In the genomic region with DNA sequence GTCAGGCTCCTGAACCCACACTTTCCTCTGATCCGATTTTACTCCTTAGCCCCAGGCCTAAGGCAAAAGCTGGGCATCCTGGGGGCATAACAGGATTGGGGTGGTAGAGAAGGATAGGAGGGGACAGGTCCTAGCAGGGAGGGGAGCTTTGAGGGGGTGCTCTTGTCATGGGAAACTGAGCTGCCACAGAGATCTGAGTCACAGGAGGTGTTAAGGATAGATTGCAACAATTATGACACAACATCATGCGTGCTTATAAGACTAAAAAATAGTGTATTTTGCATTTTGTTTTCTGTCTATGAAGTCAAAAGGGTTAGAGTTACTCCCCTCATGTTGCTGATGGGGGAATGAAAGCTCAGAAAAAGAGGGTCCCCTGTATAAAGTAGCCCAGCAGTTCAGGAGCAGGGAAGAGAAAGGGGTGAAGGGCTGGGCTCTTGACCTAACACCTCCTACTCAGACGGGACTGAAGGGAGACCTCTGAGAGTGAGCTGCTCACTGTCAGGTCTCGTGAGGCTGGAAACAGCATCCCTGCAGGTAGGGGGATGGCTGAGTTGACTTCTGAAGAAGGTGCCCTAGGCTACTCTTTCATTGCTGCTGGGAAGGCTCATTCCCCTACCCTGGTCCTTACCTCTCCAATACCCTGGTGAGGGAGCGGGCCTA, we compare ENCODE assay signal across 24 cellular contexts. TPM values are rescaled to one million over a fixed set of nuclear protein-coding genes. Genes with fewer than 3 reads are reported as not detected.
A peak's percentile ranks its signal among the peaks of the same experiment; 100 is the strongest.
DNase-seq lines count a peak whose midpoint lies in the region; ATAC-seq, FAIRE-seq and TF ChIP-seq lines count a peak whose summit lies in the region.
"Had no signal": no experiment of that assay in that cellular context is flagged by ENCODE, and none has a peak within 500 bp of the region (broad histone marks: within the 10 kb centered on the region; RNA-seq: fewer than 3 reads in every experiment).

No MANE protein-coding gene starts in this region.

- H3K4me1 ChIP-seq in DND-41 (ENCODE audit: insufficient read depth, low read length) (peaks cover 47% of the 10 kb centered on the region), astrocyte (ENCODE audit: insufficient read depth, low read length) (no peaks in the 10 kb centered on the region), spleen (peaks cover 0 to 18% (median 10%) of the 10 kb centered on the region in 6 donors)

- peaks cover 20% of the 10 kb centered on the region for H3K4me1 Mint-ChIP-seq in activated T-cell treated with anti-CD3 and anti-CD28 coated beads, Interleukin-2, amount 50 U/mL, for 4 hours (ENCODE audit: low read depth)
- H3K4me1 Mint-ChIP-seq in astrocyte (ENCODE audit: low read depth, unreplicated experiment) = peaks cover 13% of the 10 kb centered on the region

- peaks cover 15% of the 10 kb centered on the region for H3K79me2 ChIP-seq in DND-41 (ENCODE audit: insufficient read depth, low read length)
- no peaks in the 10 kb centered on the region for H3K79me2 ChIP-seq in astrocyte (ENCODE audit: insufficient read depth, low read length)

- H3K27ac ChIP-seq in DND-41 (ENCODE audit: low read length) = peak overlapping the region; percentile 44; the same call in 1 of the 2 replicates
- H3K27ac ChIP-seq in astrocyte (ENCODE audit: low read depth, low read length) = no peak overlapping the region
- no peak overlapping the region for H3K27ac ChIP-seq in spleen
- H3K27ac ChIP-seq: C4-2B had no signal

- intact Hi-C loops in spleen (cut with DNase I; ENCODE audit: low total_unique reads) = no loop called here

- H3K9ac ChIP-seq in DND-41 (ENCODE audit: low read depth, low read length) = no peak overlapping the region
- H3K9ac ChIP-seq in astrocyte (ENCODE audit: low read length) = no peak overlapping the region

- H3K4me2 ChIP-seq in DND-41 (ENCODE audit: insufficient read depth, low read length) (peak overlapping the region; percentile 60), astrocyte (ENCODE audit: low read length) (no peak overlapping the region)

- peaks cover 6% of the 10 kb centered on the region; the same call in 1 of the 2 replicates for H3K36me3 ChIP-seq in DND-41 (ENCODE audit: insufficient read depth, low read length)
- H3K36me3 ChIP-seq in astrocyte (ENCODE audit: insufficient read depth, low read length) = no peaks in the 10 kb centered on the region
- H3K36me3 ChIP-seq in spleen = no peaks in the 10 kb centered on the region

- H3K4me3 Mint-ChIP-seq in activated T-cell treated with anti-CD3 and anti-CD28 coated beads, Interleukin-2, amount 50 U/mL, for 4 hours = no peak overlapping the region
- no peak overlapping the region for H3K4me3 Mint-ChIP-seq in astrocyte (ENCODE audit: unreplicated experiment)
- H3K4me3 Mint-ChIP-seq: activated naive CD8-positive, alpha-beta T cell treated with anti-CD3 and anti-CD28 coated beads, Interleukin-2, amount 10 ng/mL, durations not matched to agents 7 days and 5 days; memory B cell; T-helper 1 cell treated with Interleukin-12 subunit alpha and Interleukin-12 subunit beta and Interleukin-4 antibody, amounts not matched to agents 30 μg/mL and 1 μg/mL, for 36 hours had no signal

- no peaks in the 10 kb centered on the region for H3K36me3 Mint-ChIP-seq in activated T-cell treated with anti-CD3 and anti-CD28 coated beads, Interleukin-2, amount 50 U/mL, for 4 hours (ENCODE audit: insufficient read depth)
- H3K36me3 Mint-ChIP-seq in astrocyte (ENCODE audit: low read depth, unreplicated experiment) = no peaks in the 10 kb centered on the region
- H3K36me3 Mint-ChIP-seq: activated naive CD8-positive, alpha-beta T cell treated with anti-CD3 and anti-CD28 coated beads, Interleukin-2, amount 10 ng/mL, durations not matched to agents 7 days and 5 days; memory B cell had no signal

- H3K4me3 ChIP-seq in DND-41 (ENCODE audit: low read depth in 1 of 2, low read length in 2 of 2) = no peak overlapping the region; a peak in 1 of 4 replicates
- H3K4me3 ChIP-seq in astrocyte (ENCODE audit: insufficient read depth, low read depth, low read length) = no peak overlapping the region
- no peak overlapping the region for H3K4me3 ChIP-seq in spleen

- H3K9me3 Mint-ChIP-seq in activated T-cell treated with anti-CD3 and anti-CD28 coated beads, Interleukin-2, amount 50 U/mL, for 4 hours = no peaks in the 10 kb centered on the region
- H3K9me3 Mint-ChIP-seq in astrocyte (ENCODE audit: unreplicated experiment) = no peaks in the 10 kb centered on the region
- H3K9me3 Mint-ChIP-seq: activated naive CD8-positive, alpha-beta T cell treated with anti-CD3 and anti-CD28 coated beads, Interleukin-2, amount 10 ng/mL, durations not matched to agents 7 days and 5 days; H9; memory B cell; T-helper 1 cell treated with Interleukin-12 subunit alpha and Interleukin-12 subunit beta and Interleukin-4 antibody, amounts not matched to agents 30 μg/mL and 1 μg/mL, for 36 hours had no signal

- H3K27me3 Mint-ChIP-seq in activated T-cell treated with anti-CD3 and anti-CD28 coated beads, Interleukin-2, amount 50 U/mL, for 4 hours (ENCODE audit: low read depth) = peaks cover 40% of the 10 kb centered on the region
- peaks cover 66% of the 10 kb centered on the region for H3K27me3 Mint-ChIP-seq in astrocyte (ENCODE audit: low read depth, unreplicated experiment)

- H2AFZ ChIP-seq in DND-41 (ENCODE audit: low read depth, low read length) (no peak overlapping the region), astrocyte (ENCODE audit: low read depth, low read length) (no peak overlapping the region)

- no peaks in the 10 kb centered on the region for H3K9me3 ChIP-seq in DND-41 (ENCODE audit: insufficient read depth, low read length, severe bottlenecking)
- no peaks in the 10 kb centered on the region for H3K9me3 ChIP-seq in astrocyte (ENCODE audit: insufficient read depth, low read depth, low read length)
- no peaks in the 10 kb centered on the region for H3K9me3 ChIP-seq in spleen

- 64 to 83% (median 72%) methylated on average over 5 of the region's 5 CpGs for WGBS in spleen, 5 donors

- no peak for FAIRE-seq in astrocyte (lab: Jason Lieb, UNC)
- FAIRE-seq: GM12892 had no signal

- H4K20me1 ChIP-seq in DND-41 (ENCODE audit: insufficient read depth, low read length) = peaks cover 12% of the 10 kb centered on the region
- no peaks in the 10 kb centered on the region for H4K20me1 ChIP-seq in astrocyte (ENCODE audit: insufficient read depth, low read length)

- ATAC-seq in activated T-cell treated with anti-CD3 and anti-CD28 coated beads, Interleukin-2, amount 50 U/mL, for 4 hours = peak; percentile 60 to 71
- ATAC-seq in DND-41 (ENCODE audit: insufficient read depth, low read depth) (no peak), GM21737 (IDR thresholded peaks at IDR 0.05; ENCODE audit: unreplicated experiment) (no peak)

- DNase-seq in activated T-cell treated with anti-CD3 and anti-CD28 coated beads, Interleukin-2, amount 50 U/mL, for 4 hours = no peak
- DNase-seq in activated T-cell treated with anti-CD3 and anti-CD28 coated beads, Interleukin-2, amount 50 U/mL, for 1 hour = no peak
- no peak for DNase-seq in DND-41
- DNase-seq in astrocyte (ENCODE audit: low read depth) = no peak
- DNase-seq in spleen = peak; percentile 37
- DNase-seq in SHP77 treated with DMSO at 0.1 percent for 48 hours (lab: John Stamatoyannopoulos, UW) = no peak
- no peak for DNase-seq in nucleus accumbens (lab: John Stamatoyannopoulos, UW)
- DNase-seq: ACHN; KG1; NCI-H1694 treated with DMSO at 0.1 percent for 48 hours; NCI-H526 treated with DMSO at 0.1 percent for 48 hours; stimulated activated CD4-positive, alpha-beta T cell treated with anti-CD3 and anti-CD28 coated beads, Interleukin-2, amount 100 ng/mL, for 24 hours; stimulated activated naive CD4-positive, alpha-beta T cell had no signal

- TF ChIP-seq POLR2A in spleen (IDR thresholded peaks at IDR 0.05) = no peak

- TF ChIP-seq CTCF in DND-41 (IDR thresholded peaks at IDR 0.05; ENCODE audit: borderline replicate concordance, extremely low read depth, low read length, poor library complexity, severe bottlenecking) = no peak
- TF ChIP-seq CTCF in astrocyte (IDR thresholded peaks at IDR 0.05; ENCODE audit: insufficient read depth, low read depth, low read length) = no peak
- TF ChIP-seq CTCF in spleen (IDR thresholded peaks at IDR 0.05 in 8 of 11, conservative IDR thresholded peaks at IDR 0.05 in 3 of 11) = no peak

- peak overlapping the region; percentile 0 for H3K27ac Mint-ChIP-seq in astrocyte (ENCODE audit: unreplicated experiment)
- H3K27ac Mint-ChIP-seq: activated naive CD8-positive, alpha-beta T cell treated with anti-CD3 and anti-CD28 coated beads, Interleukin-2, amount 10 ng/mL, durations not matched to agents 7 days and 5 days; memory B cell; T-helper 1 cell treated with Interleukin-12 subunit alpha and Interleukin-12 subunit beta and Interleukin-4 antibody, amounts not matched to agents 30 μg/mL and 1 μg/mL, for 36 hours had no signal

- H3K27me3 ChIP-seq in DND-41 (ENCODE audit: insufficient read depth, low read length, poor library complexity) (peaks cover 24% of the 10 kb centered on the region), astrocyte (ENCODE audit: insufficient read depth, low read length) (peaks cover 16% of the 10 kb centered on the region), spleen (replicated peaks in 1 of 7) (peaks cover 4 to 71% (median 29%) of the 10 kb centered on the region in 7 donors)

RNA-seq across cellular contexts. Expression of a gene that starts 2.0 kb away (rescaled TPM):
- under 1 TPM; 0.05 to 0.16 (median 0.08) TPM for total RNA-seq in activated T-cell treated with anti-CD3 and anti-CD28 coated beads, Interleukin-2, amount 50 U/mL, for 4 hours
- total RNA-seq in astrocyte (not detected in 2 replicates), spleen (under 1 TPM in 1 of 7 donors, not detected in 6; 0.11 TPM)
- not detected for polyA plus RNA-seq in spleen
- total RNA-seq: activated naive CD8-positive, alpha-beta T cell treated with anti-CD3 and anti-CD28 coated beads, Interleukin-2, amount 10 ng/mL, durations not matched to agents 7 days and 5 days; epithelial cell of proximal tubule; fibroblast of villous mesenchyme; RPMI7951; skeletal muscle tissue had no signal

Comparison
In these comparisons a context has a peak if more than half of its experiments do, and no peak if none do; other contexts are left out.
1. ATAC-seq: peak in activated T-cell treated with anti-CD3 and anti-CD28 coated beads, Interleukin-2, amount 50 U/mL, for 4 hours (2 of 2); none in DND-41 (single experiment) and GM21737 (single experiment).